ENCODE assay signal across 26 cellular contexts in genomic region chr1:234468580-234468979, GRCh38.
"Had no signal": no experiment of that assay in that cellular context is flagged by ENCODE, and none has a peak within 500 bp of the region (broad histone marks: within the 10 kb centered on the region; RNA-seq: fewer than 3 reads in every experiment).

No MANE protein-coding gene starts in this region.

- ATAC-seq: esophagus mucosa; gastrocnemius medialis; heart left ventricle; left lobe of liver; naive thymus-derived CD4-positive, alpha-beta T cell; stimulated activated effector memory CD8-positive, alpha-beta T cell treated with anti-CD3 and anti-CD28 coated beads, Interleukin-12 subunit alpha, Interleukin-12 subunit beta, amount 100 ng/mL, for 72 hours had no signal

- H3K4me1 Mint-ChIP-seq: neural progenitor cell had no signal

- H3K9me3 Mint-ChIP-seq: mesothelial cell of epicardium; naive thymus-derived CD4-positive, alpha-beta T cell; nephron; neural progenitor cell; stimulated activated effector memory CD8-positive, alpha-beta T cell treated with anti-CD3 and anti-CD28 coated beads, Interleukin-12 subunit alpha, Interleukin-12 subunit beta, amount 100 ng/mL, for 72 hours had no signal

- H3K36me3 ChIP-seq: prostate gland had no signal

- H3K27me3 Mint-ChIP-seq: naive thymus-derived CD4-positive, alpha-beta T cell had no signal

- DNase-seq: dorsolateral prefrontal cortex; effector CD4-positive, alpha-beta T cell; foreskin fibroblast; gastrocnemius medialis; heart left ventricle; kidney; mesenchymal stem cell; naive thymus-derived CD4-positive, alpha-beta T cell; sigmoid colon; stimulated activated CD4-positive, alpha-beta T cell treated with anti-CD3 and anti-CD28 coated beads, Interleukin-2, amount 100 ng/mL, for 24 hours; stimulated activated CD4-positive, alpha-beta T cell treated with anti-CD3 and anti-CD28 coated beads, Interleukin-4, amount 100 ng/mL, for 24 hours; stimulated activated naive CD4-positive, alpha-beta T cell treated with Interleukin-2 at 50 U/mL for 16 hours; stomach; testis; tibial artery; upper lobe of left lung had no signal

- H3K9ac ChIP-seq: neural progenitor cell had no signal

- H3K27me3 ChIP-seq: dorsolateral prefrontal cortex, gastrocnemius medialis, heart left ventricle, hepatocyte, neural progenitor cell, right atrium auricular region, sigmoid colon, stomach, testis, tibial artery, upper lobe of left lung had no signal

- H3K9me3 ChIP-seq: gastrocnemius medialis, heart left ventricle, prostate gland, right atrium auricular region, sigmoid colon, stomach, testis, tibial artery, upper lobe of left lung had no signal

- H3K4me3 Mint-ChIP-seq: mesothelial cell of epicardium; nephron; neural progenitor cell; stimulated activated effector memory CD8-positive, alpha-beta T cell treated with anti-CD3 and anti-CD28 coated beads, Interleukin-12 subunit alpha, Interleukin-12 subunit beta, amount 100 ng/mL, for 72 hours had no signal

- H2AFZ ChIP-seq: hepatocyte, neural progenitor cell had no signal

- H3K27ac ChIP-seq: dorsolateral prefrontal cortex, epithelial cell of prostate, gastrocnemius medialis, heart left ventricle, hepatocyte, neural progenitor cell, prostate gland, right atrium auricular region, sigmoid colon, stomach, testis, tibial artery, upper lobe of left lung had no signal

- H3K4me2 ChIP-seq: hepatocyte, neural progenitor cell had no signal

- H3K27ac Mint-ChIP-seq: mesothelial cell of epicardium; naive thymus-derived CD4-positive, alpha-beta T cell; nephron; neural progenitor cell; stimulated activated effector memory CD8-positive, alpha-beta T cell treated with anti-CD3 and anti-CD28 coated beads, Interleukin-12 subunit alpha, Interleukin-12 subunit beta, amount 100 ng/mL, for 72 hours had no signal

- H3K4me3 ChIP-seq: dorsolateral prefrontal cortex, gastrocnemius medialis, heart left ventricle, hepatocyte, neural progenitor cell, prostate gland, right atrium auricular region, sigmoid colon, stomach, testis, tibial artery, upper lobe of left lung had no signal

- H3K4me1 ChIP-seq: gastrocnemius medialis, neural progenitor cell, prostate gland, right atrium auricular region, stomach, testis, tibial artery had no signal
